Comparison of ENCODE assay signal across 1 cellular context in the genomic region with DNA sequence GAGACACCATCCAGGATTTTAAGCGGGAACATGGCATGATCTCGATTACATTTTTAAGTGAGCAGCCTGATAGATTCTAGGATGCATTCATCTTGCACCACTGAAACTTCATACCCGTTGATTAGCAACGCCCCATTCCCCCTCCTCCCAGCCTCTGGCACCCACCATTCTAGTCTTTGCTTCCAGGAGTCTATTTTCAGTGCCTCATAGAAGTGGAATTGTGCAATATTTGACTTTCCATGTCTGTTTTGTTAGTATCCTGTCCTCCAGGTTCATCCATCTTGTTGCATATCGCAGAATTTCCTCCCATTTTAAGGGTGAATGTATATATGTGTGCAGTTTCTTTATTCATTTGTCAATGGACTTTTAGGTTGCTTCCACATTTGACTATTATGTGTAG.
A peak's percentile ranks its signal among the peaks of the same experiment; 100 is the strongest.
TF ChIP-seq lines count a peak whose summit lies in the region.

No MANE protein-coding gene starts in this region.

TF ChIP-seq in HepG2, 621 proteins besides CTCF, POLR2A, EP300 and RAD21 (continued from another document and continues in another):
- TF ChIP-seq, protein P1, sequence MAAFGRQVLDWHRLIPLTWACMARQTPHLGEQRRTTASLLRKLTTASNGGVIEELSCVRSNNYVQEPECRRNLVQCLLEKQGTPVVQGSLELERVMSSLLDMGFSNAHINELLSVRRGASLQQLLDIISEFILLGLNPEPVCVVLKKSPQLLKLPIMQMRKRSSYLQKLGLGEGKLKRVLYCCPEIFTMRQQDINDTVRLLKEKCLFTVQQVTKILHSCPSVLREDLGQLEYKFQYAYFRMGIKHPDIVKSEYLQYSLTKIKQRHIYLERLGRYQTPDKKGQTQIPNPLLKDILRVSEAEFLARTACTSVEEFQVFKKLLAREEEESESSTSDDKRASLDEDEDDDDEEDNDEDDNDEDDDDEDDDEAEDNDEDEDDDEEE (CRISPR knock-in tag; IDR thresholded peaks at IDR 0.05) = no peak
- TF ChIP-seq ZNF317 (CRISPR knock-in tag; IDR thresholded peaks at IDR 0.05) (no peak), HIVEP1 (CRISPR knock-in tag; IDR thresholded peaks at IDR 0.05) (no peak), ZKSCAN5 (CRISPR knock-in tag; IDR thresholded peaks at IDR 0.05) (no peak), ZNF839 (CRISPR knock-in tag; IDR thresholded peaks at IDR 0.05; ENCODE audit: borderline replicate concordance) (no peak), BCL6 (CRISPR knock-in tag; IDR thresholded peaks at IDR 0.05) (peak; percentile 74), REPIN1 (CRISPR knock-in tag; IDR thresholded peaks at IDR 0.05; ENCODE audit: borderline replicate concordance, low read depth) (no peak), NCOA1 (CRISPR knock-in tag; IDR thresholded peaks at IDR 0.05) (no peak), MTF1 (CRISPR knock-in tag; IDR thresholded peaks at IDR 0.05) (no peak), CEBPG (CRISPR knock-in tag; IDR thresholded peaks at IDR 0.05) (peak; percentile 97), KAT8 (CRISPR knock-in tag; IDR thresholded peaks at IDR 0.05) (peak; percentile 72), NFKB2 (CRISPR knock-in tag; IDR thresholded peaks at IDR 0.05; ENCODE audit: borderline replicate concordance) (no peak), ASH2L (IDR thresholded peaks at IDR 0.05; ENCODE audit: insufficient read length, low read depth, low read length) (no peak), ZNF652 (CRISPR knock-in tag; IDR thresholded peaks at IDR 0.05; ENCODE audit: borderline replicate concordance, low read depth) (no peak), ZNF766 (CRISPR knock-in tag; IDR thresholded peaks at IDR 0.05; ENCODE audit: borderline replicate concordance) (no peak), FOXK1 (CRISPR knock-in tag; IDR thresholded peaks at IDR 0.05; ENCODE audit: borderline replicate concordance, low read depth) (no peak), ZSCAN20 (CRISPR knock-in tag; IDR thresholded peaks at IDR 0.05; ENCODE audit: borderline replicate concordance) (no peak), NFIB (CRISPR knock-in tag; IDR thresholded peaks at IDR 0.05; ENCODE audit: borderline replicate concordance) (no peak), NFATC3 (CRISPR knock-in tag; IDR thresholded peaks at IDR 0.05) (no peak), ZNF737 (CRISPR knock-in tag; IDR thresholded peaks at IDR 0.05; ENCODE audit: borderline replicate concordance) (no peak), ATF7 (IDR thresholded peaks at IDR 0.05) (no peak), ATF7 (CRISPR knock-in tag; IDR thresholded peaks at IDR 0.05) (no peak), ERF (CRISPR knock-in tag; IDR thresholded peaks at IDR 0.05) (no peak), TCF7L2 (IDR thresholded peaks at IDR 0.05; ENCODE audit: low read depth, low read length) (no peak), PRPF4 (IDR thresholded peaks at IDR 0.05; ENCODE audit: low read depth, low read length, poor library complexity, severe bottlenecking) (no peak), SIX1 (CRISPR knock-in tag; IDR thresholded peaks at IDR 0.05; ENCODE audit: borderline replicate concordance) (no peak), ZNF12 (CRISPR knock-in tag; IDR thresholded peaks at IDR 0.05) (no peak), BORCS8-MEF2B (CRISPR knock-in tag; IDR thresholded peaks at IDR 0.05) (no peak), MBNL3 (CRISPR knock-in tag; conservative IDR thresholded peaks at IDR 0.05) (no peak), ZFP82 (CRISPR knock-in tag; IDR thresholded peaks at IDR 0.05; ENCODE audit: borderline replicate concordance) (no peak), HMG20A (CRISPR knock-in tag; IDR thresholded peaks at IDR 0.05; ENCODE audit: borderline replicate concordance) (no peak), ZNF264 (CRISPR knock-in tag; IDR thresholded peaks at IDR 0.05) (no peak), NAIF1 (CRISPR knock-in tag; IDR thresholded peaks at IDR 0.05; ENCODE audit: borderline replicate concordance) (no peak), MLLT10 (CRISPR knock-in tag; IDR thresholded peaks at IDR 0.05) (no peak), RBM22 (optimal IDR thresholded peaks at IDR 0.05; ENCODE audit: low read length) (no peak), SIN3B (IDR thresholded peaks at IDR 0.05; ENCODE audit: low read length) (no peak), SKI (IDR thresholded peaks at IDR 0.05; ENCODE audit: partially characterized antibody) (no peak), DPF2 (CRISPR knock-in tag; IDR thresholded peaks at IDR 0.05; ENCODE audit: borderline replicate concordance, low read depth) (0 out of 2 replicates have a peak, but pooled peaks have one; percentile 36), ZNF891 (CRISPR knock-in tag; IDR thresholded peaks at IDR 0.05) (no peak), ZNF607 (CRISPR knock-in tag; IDR thresholded peaks at IDR 0.05; ENCODE audit: borderline replicate concordance) (no peak), ZNF83 (CRISPR knock-in tag; IDR thresholded peaks at IDR 0.05; ENCODE audit: borderline replicate concordance) (no peak), ZKSCAN8 (CRISPR knock-in tag; IDR thresholded peaks at IDR 0.05; ENCODE audit: borderline replicate concordance) (no peak), NR2C2 (CRISPR knock-in tag; IDR thresholded peaks at IDR 0.05; ENCODE audit: borderline replicate concordance) (no peak), ZSCAN9 (CRISPR knock-in tag; IDR thresholded peaks at IDR 0.05; ENCODE audit: borderline replicate concordance) (no peak), ZNF256 (CRISPR knock-in tag; conservative IDR thresholded peaks at IDR 0.05) (no peak), YEATS2 (CRISPR knock-in tag; IDR thresholded peaks at IDR 0.05; ENCODE audit: borderline replicate concordance) (no peak), EZH2 (conservative IDR thresholded peaks at IDR 0.05; ENCODE audit: low read depth, low read length) (no peak)
- TF ChIP-seq, protein P2, sequence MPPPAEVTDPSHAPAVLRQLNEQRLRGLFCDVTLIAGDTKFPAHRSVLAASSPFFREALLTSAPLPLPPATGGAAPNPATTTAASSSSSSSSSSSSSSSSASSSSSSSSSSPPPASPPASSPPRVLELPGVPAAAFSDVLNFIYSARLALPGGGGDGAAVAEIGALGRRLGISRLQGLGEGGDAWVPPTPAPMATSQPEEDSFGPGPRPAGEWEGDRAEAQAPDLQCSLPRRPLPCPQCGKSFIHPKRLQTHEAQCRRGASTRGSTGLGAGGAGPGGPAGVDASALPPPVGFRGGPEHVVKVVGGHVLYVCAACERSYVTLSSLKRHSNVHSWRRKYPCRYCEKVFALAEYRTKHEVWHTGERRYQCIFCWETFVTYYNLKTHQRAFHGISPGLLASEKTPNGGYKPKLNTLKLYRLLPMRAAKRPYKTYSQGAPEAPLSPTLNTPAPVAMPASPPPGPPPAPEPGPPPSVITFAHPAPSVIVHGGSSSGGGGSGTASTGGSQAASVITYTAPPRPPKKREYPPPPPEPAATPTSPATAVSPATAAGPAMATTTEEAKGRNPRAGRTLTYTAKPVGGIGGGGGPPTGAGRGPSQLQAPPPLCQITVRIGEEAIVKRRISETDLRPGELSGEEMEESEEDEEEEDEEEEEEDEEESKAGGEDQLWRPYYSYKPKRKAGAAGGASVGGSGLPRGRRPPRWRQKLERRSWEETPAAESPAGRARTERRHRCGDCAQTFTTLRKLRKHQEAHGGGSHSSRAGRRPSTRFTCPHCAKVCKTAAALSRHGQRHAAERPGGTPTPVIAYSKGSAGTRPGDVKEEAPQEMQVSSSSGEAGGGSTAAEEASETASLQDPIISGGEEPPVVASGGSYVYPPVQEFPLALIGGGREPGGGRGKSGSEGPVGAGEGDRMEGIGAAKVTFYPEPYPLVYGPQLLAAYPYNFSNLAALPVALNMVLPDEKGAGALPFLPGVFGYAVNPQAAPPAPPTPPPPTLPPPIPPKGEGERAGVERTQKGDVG (CRISPR knock-in tag; IDR thresholded peaks at IDR 0.05; ENCODE audit: borderline replicate concordance) = no peak
- TF ChIP-seq, protein P3, sequence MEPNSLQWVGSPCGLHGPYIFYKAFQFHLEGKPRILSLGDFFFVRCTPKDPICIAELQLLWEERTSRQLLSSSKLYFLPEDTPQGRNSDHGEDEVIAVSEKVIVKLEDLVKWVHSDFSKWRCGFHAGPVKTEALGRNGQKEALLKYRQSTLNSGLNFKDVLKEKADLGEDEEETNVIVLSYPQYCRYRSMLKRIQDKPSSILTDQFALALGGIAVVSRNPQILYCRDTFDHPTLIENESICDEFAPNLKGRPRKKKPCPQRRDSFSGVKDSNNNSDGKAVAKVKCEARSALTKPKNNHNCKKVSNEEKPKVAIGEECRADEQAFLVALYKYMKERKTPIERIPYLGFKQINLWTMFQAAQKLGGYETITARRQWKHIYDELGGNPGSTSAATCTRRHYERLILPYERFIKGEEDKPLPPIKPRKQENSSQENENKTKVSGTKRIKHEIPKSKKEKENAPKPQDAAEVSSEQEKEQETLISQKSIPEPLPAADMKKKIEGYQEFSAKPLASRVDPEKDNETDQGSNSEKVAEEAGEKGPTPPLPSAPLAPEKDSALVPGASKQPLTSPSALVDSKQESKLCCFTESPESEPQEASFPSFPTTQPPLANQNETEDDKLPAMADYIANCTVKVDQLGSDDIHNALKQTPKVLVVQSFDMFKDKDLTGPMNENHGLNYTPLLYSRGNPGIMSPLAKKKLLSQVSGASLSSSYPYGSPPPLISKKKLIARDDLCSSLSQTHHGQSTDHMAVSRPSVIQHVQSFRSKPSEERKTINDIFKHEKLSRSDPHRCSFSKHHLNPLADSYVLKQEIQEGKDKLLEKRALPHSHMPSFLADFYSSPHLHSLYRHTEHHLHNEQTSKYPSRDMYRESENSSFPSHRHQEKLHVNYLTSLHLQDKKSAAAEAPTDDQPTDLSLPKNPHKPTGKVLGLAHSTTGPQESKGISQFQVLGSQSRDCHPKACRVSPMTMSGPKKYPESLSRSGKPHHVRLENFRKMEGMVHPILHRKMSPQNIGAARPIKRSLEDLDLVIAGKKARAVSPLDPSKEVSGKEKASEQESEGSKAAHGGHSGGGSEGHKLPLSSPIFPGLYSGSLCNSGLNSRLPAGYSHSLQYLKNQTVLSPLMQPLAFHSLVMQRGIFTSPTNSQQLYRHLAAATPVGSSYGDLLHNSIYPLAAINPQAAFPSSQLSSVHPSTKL (CRISPR knock-in tag; IDR thresholded peaks at IDR 0.05) = peak; percentile 35; the same call in 1 of the 2 replicates
- TF ChIP-seq, protein P4, sequence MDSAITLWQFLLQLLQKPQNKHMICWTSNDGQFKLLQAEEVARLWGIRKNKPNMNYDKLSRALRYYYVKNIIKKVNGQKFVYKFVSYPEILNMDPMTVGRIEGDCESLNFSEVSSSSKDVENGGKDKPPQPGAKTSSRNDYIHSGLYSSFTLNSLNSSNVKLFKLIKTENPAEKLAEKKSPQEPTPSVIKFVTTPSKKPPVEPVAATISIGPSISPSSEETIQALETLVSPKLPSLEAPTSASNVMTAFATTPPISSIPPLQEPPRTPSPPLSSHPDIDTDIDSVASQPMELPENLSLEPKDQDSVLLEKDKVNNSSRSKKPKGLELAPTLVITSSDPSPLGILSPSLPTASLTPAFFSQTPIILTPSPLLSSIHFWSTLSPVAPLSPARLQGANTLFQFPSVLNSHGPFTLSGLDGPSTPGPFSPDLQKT (CRISPR knock-in tag; IDR thresholded peaks at IDR 0.05; ENCODE audit: borderline replicate concordance) = no peak
- TF ChIP-seq, protein P5, sequence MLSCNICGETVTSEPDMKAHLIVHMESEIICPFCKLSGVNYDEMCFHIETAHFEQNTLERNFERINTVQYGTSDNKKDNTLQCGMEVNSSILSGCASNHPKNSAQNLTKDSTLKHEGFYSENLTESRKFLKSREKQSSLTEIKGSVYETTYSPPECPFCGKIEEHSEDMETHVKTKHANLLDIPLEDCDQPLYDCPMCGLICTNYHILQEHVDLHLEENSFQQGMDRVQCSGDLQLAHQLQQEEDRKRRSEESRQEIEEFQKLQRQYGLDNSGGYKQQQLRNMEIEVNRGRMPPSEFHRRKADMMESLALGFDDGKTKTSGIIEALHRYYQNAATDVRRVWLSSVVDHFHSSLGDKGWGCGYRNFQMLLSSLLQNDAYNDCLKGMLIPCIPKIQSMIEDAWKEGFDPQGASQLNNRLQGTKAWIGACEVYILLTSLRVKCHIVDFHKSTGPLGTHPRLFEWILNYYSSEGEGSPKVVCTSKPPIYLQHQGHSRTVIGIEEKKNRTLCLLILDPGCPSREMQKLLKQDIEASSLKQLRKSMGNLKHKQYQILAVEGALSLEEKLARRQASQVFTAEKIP (CRISPR knock-in tag; IDR thresholded peaks at IDR 0.05; ENCODE audit: borderline replicate concordance) = no peak
- TF ChIP-seq, protein P6, sequence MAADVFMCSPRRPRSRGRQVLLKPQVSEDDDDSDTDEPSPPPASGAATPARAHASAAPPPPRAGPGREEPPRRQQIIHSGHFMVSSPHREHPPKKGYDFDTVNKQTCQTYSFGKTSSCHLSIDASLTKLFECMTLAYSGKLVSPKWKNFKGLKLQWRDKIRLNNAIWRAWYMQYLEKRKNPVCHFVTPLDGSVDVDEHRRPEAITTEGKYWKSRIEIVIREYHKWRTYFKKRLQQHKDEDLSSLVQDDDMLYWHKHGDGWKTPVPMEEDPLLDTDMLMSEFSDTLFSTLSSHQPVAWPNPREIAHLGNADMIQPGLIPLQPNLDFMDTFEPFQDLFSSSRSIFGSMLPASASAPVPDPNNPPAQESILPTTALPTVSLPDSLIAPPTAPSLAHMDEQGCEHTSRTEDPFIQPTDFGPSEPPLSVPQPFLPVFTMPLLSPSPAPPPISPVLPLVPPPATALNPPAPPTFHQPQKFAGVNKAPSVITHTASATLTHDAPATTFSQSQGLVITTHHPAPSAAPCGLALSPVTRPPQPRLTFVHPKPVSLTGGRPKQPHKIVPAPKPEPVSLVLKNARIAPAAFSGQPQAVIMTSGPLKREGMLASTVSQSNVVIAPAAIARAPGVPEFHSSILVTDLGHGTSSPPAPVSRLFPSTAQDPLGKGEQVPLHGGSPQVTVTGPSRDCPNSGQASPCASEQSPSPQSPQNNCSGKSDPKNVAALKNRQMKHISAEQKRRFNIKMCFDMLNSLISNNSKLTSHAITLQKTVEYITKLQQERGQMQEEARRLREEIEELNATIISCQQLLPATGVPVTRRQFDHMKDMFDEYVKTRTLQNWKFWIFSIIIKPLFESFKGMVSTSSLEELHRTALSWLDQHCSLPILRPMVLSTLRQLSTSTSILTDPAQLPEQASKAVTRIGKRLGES (CRISPR knock-in tag; IDR thresholded peaks at IDR 0.05; ENCODE audit: borderline replicate concordance) = no peak
- TF ChIP-seq, protein P7, sequence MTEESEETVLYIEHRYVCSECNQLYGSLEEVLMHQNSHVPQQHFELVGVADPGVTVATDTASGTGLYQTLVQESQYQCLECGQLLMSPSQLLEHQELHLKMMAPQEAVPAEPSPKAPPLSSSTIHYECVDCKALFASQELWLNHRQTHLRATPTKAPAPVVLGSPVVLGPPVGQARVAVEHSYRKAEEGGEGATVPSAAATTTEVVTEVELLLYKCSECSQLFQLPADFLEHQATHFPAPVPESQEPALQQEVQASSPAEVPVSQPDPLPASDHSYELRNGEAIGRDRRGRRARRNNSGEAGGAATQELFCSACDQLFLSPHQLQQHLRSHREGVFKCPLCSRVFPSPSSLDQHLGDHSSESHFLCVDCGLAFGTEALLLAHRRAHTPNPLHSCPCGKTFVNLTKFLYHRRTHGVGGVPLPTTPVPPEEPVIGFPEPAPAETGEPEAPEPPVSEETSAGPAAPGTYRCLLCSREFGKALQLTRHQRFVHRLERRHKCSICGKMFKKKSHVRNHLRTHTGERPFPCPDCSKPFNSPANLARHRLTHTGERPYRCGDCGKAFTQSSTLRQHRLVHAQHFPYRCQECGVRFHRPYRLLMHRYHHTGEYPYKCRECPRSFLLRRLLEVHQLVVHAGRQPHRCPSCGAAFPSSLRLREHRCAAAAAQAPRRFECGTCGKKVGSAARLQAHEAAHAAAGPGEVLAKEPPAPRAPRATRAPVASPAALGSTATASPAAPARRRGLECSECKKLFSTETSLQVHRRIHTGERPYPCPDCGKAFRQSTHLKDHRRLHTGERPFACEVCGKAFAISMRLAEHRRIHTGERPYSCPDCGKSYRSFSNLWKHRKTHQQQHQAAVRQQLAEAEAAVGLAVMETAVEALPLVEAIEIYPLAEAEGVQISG (CRISPR knock-in tag; IDR thresholded peaks at IDR 0.05) = no peak
